Comparison of ENCODE assay signal across 21 cellular contexts in the genomic region with DNA sequence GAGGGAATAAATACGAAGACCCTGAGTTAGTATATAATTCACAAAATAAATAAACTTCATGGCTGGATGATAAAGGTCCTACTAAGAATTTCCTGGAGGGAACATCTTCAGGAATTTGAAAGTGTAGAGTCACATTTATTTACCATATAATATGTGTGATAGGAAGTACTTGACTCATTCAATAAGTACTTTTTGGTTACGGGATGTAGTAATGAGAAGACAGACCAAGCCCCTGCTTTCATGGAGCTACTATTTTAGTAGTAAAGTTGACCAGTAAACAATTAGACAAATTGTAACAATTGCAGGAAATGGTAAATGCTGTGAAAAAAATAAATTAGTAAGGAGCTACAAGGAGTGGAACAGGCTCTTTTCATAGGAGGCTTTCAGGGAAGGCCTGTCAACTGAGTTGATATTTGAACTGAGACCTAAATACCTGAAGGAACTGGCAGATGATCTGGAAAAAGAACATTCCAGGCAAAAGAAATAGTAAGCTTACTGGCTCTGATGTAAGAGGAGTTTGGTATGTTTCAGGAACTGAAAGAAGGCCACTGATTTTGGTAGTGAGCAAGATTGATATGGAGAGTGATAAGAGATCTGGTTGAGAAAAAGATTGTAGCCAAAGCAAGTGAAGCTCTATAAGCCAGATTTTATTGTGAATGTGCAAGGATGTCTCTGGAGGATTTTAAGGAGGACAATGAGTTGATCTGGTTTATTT.
DNase-seq lines count a peak whose midpoint lies in the region; ATAC-seq lines count a peak whose summit lies in the region.
"Had no signal": no experiment of that assay in that cellular context is flagged by ENCODE, and none has a peak within 500 bp of the region (broad histone marks: within the 10 kb centered on the region; RNA-seq: fewer than 3 reads in every experiment).

No MANE protein-coding gene starts in this region.

- H3K4me3 ChIP-seq in ACC112 (ENCODE audit: low read depth, low read length) = no peak overlapping the region
- H3K4me3 ChIP-seq: skin epidermis, stomach had no signal

- H3K27me3 ChIP-seq in ACC112 (ENCODE audit: insufficient read depth, low read length) = no peaks in the 10 kb centered on the region
- H3K27me3 ChIP-seq: neutrophil, stomach had no signal

- H3K79me2 ChIP-seq in ACC112 (ENCODE audit: control insufficient read depth, insufficient read depth, low read length, unreplicated experiment) = peaks cover 37% of the 10 kb centered on the region

- H3K36me3 ChIP-seq in ACC112 (ENCODE audit: insufficient read depth, low read length) = no peaks in the 10 kb centered on the region; the same call in 1 of the 2 replicates
- H3K36me3 ChIP-seq: neutrophil had no signal

- peaks cover 39% of the 10 kb centered on the region for H3K4me1 ChIP-seq in ACC112 (ENCODE audit: control insufficient read depth, insufficient read depth, low read length, unreplicated experiment)

- no peak overlapping the region for H2AFZ ChIP-seq in ACC112 (ENCODE audit: low read length, unreplicated experiment)

- H3K27ac ChIP-seq in ACC112 (ENCODE audit: low read depth, low read length) = peak overlapping the region; percentile 28
- H3K27ac ChIP-seq: neutrophil, skin epidermis had no signal

- DNase-seq in amniotic epithelial cell (ENCODE audit: low read depth) (peak; percentile 43), iris pigment epithelial cell (ENCODE audit: low read depth) (peak; percentile 51), RKO (ENCODE audit: low spot score) (no peak), NCI-H82 (lab: John Stamatoyannopoulos, UW) (no peak), OCI-M1 (lab: John Stamatoyannopoulos, UW) (no peak)
- DNase-seq: ACHN; activated CD4-positive, alpha-beta T cell treated with anti-CD3 and anti-CD28 coated beads for 1 hour; activated naive CD8-positive, alpha-beta T cell treated with anti-CD3 and anti-CD28 coated beads, Interleukin-2, amount 10 ng/mL, durations not matched to agents 7 days and 5 days; COR-L47; dermis blood vessel endothelial cell; foreskin fibroblast; KG1; NCI-H146; NCI-H446 treated with DMSO at 0.1 percent for 48 hours; stomach had no signal

- ATAC-seq in GM19395 (IDR thresholded peaks at IDR 0.05; ENCODE audit: unreplicated experiment) (peak; percentile 55), HG03354 (IDR thresholded peaks at IDR 0.05; ENCODE audit: poor library complexity, severe bottlenecking, unreplicated experiment) (no peak)
- ATAC-seq: Panc1 had no signal

Comparison
In these comparisons a context has a peak if more than half of its experiments do, and no peak if none do; other contexts are left out.
1. DNase-seq: peak in amniotic epithelial cell (single experiment) and iris pigment epithelial cell (single experiment); none in RKO (single experiment), NCI-H82 (single experiment) and OCI-M1 (single experiment).